In the genomic region with DNA sequence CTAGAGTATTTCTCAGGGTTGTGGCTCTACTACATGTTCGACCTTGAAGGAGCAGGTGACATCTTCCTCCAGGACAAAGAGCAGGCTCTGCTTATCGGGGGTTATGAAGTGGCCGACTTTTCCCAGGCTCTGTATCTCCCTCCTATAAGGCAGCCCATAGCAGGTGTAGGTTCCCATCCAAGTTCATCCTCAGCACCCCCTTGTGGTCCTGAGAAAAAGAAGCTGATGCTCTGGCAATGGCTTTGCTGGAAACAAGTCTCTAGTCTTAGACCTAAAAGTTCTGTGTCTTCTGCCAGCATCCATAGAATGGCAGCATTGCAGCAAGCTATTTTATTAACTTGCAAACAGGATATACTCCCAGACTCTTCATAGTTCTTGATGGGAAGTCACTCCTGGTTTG, we compare ENCODE assay signal across 14 cellular contexts.
DNase-seq lines count a peak whose midpoint lies in the region; ATAC-seq and TF ChIP-seq lines count a peak whose summit lies in the region.
"Had no signal": no experiment of that assay in that cellular context is flagged by ENCODE, and none has a peak within 500 bp of the region (broad histone marks: within the 10 kb centered on the region; RNA-seq: fewer than 3 reads in every experiment).

No MANE protein-coding gene starts in this region.

- no peaks in the 10 kb centered on the region for H3K36me3 ChIP-seq in PC-3 (ENCODE audit: low read depth, low read length)
- H3K36me3 ChIP-seq: thoracic aorta had no signal

- H2BK12ac ChIP-seq in H9 (ENCODE audit: insufficient read length, low read depth, low read length) = no peak overlapping the region

- no peak overlapping the region for H3K14ac ChIP-seq in H9 (ENCODE audit: insufficient read depth, low read length)

- H2AFZ ChIP-seq in H9 (ENCODE audit: low read length) = no peak overlapping the region
- no peak overlapping the region for H2AFZ ChIP-seq in PC-3 (ENCODE audit: low read length)

- no peaks in the 10 kb centered on the region for H3K79me1 ChIP-seq in H9 (ENCODE audit: insufficient read depth, low read depth, low read length, poor library complexity, severe bottlenecking)

- H3K27ac Mint-ChIP-seq in Calu3 (ENCODE audit: unreplicated experiment) (no peak overlapping the region), H9 (no peak overlapping the region)
- H3K27ac Mint-ChIP-seq: activated B cell treated with CpG ODN at 0.5 μM for 24 hours had no signal

- no peaks in the 10 kb centered on the region for H3K9me2 ChIP-seq in PC-3 (replicated peaks; ENCODE audit: low read length)

- H2BK120ac ChIP-seq in H9 (ENCODE audit: low read depth, low read length, poor library complexity, severe bottlenecking) = no peak overlapping the region

- H3K27me3 Mint-ChIP-seq in Calu3 (ENCODE audit: unreplicated experiment) = no peaks in the 10 kb centered on the region
- peaks cover 2% of the 10 kb centered on the region; the same call in 1 of the 2 replicates for H3K27me3 Mint-ChIP-seq in H9 (ENCODE audit: low read depth)
- H3K27me3 Mint-ChIP-seq: activated B cell treated with CpG ODN at 0.5 μM for 24 hours had no signal

- no peaks in the 10 kb centered on the region for H3K4me1 ChIP-seq in H9 (ENCODE audit: insufficient read depth, low read length)
- H3K4me1 ChIP-seq in PC-3 (ENCODE audit: insufficient read depth, low read length) = peaks cover 14% of the 10 kb centered on the region

- no peak overlapping the region for H2BK5ac ChIP-seq in H9 (ENCODE audit: insufficient read length, low read length)

- H3K79me2 ChIP-seq in H9 (ENCODE audit: insufficient read depth, low read length) (no peaks in the 10 kb centered on the region), PC-3 (ENCODE audit: low read length) (no peaks in the 10 kb centered on the region; the same call in 1 of the 2 replicates)

- no peak overlapping the region for H2BK15ac ChIP-seq in H9 (ENCODE audit: low read depth, low read length)

- CTCF ChIA-PET in Calu3 (lab: Charles Lee) (interaction anchor here (0.7 kb wide), 1 partner anchor 125 kb away, joined by 3 read pairs; no protein-coding TSS in a partner anchor), PC-3 (lab: Charles Lee) (interaction anchor here (0.7 kb wide), 1 partner anchor 281 kb away, joined by 3 read pairs; no protein-coding TSS in a partner anchor)

- no peak overlapping the region for H4K91ac ChIP-seq in H9 (ENCODE audit: insufficient read length, low read depth, low read length)

- POLR2A ChIA-PET in PC-3 (lab: Charles Lee; ENCODE audit: unreplicated experiment) = no interaction called here

- H4K20me1 ChIP-seq in H9 (ENCODE audit: control insufficient read depth, insufficient read depth, insufficient read length) = no peaks in the 10 kb centered on the region
- no peaks in the 10 kb centered on the region for H4K20me1 ChIP-seq in PC-3 (ENCODE audit: low read length)

- H3F3A ChIP-seq in PC-3 (ENCODE audit: low read length, unreplicated experiment) = no peaks in the 10 kb centered on the region

- no CpG with 5 or more reads among the region's 3 CpGs for WGBS in H9 (ENCODE audit: extremely low coverage, insufficient read length, low lambda C conversion rate)

- no peak overlapping the region for H3K27ac ChIP-seq in H9 (ENCODE audit: insufficient read length, low read depth, low read length)
- no peak overlapping the region for H3K27ac ChIP-seq in PC-3 (ENCODE audit: low read length)
- H3K27ac ChIP-seq: thoracic aorta had no signal

- BruUV-seq in Calu3 (replicated peaks; lab: Mats Ljungman, UMichigan) (no TSS peak), PC-3 (replicated peaks; lab: Mats Ljungman, UMichigan) (no TSS peak)

- no peak for ATAC-seq in PC-3
- ATAC-seq: HepG2 had no signal

- H3K4me3 ChIP-seq in PC-3 (ENCODE audit: low read length) = no peak overlapping the region
- H3K4me3 ChIP-seq: thoracic aorta had no signal

- peaks cover 6% of the 10 kb centered on the region for H3K4me1 Mint-ChIP-seq in Calu3 (ENCODE audit: low read depth, unreplicated experiment)
- peaks cover 11 to 21% of the 10 kb centered on the region in 2 experiments for H3K4me1 Mint-ChIP-seq in H9
- H3K4me1 Mint-ChIP-seq: activated B cell treated with CpG ODN at 0.5 μM for 24 hours had no signal

- H3K9me3 ChIP-seq in H9 (ENCODE audit: control insufficient read depth, low read depth, low read length) (no peaks in the 10 kb centered on the region), PC-3 (ENCODE audit: low read length) (no peaks in the 10 kb centered on the region)
- H3K9me3 ChIP-seq: thoracic aorta had no signal

- no peak overlapping the region for H2AK5ac ChIP-seq in H9 (ENCODE audit: insufficient read length, low read length)

- H3K9ac ChIP-seq in H9 (ENCODE audit: extremely low read depth, insufficient read length, low read length) (no peak overlapping the region), PC-3 (ENCODE audit: low read length) (no peak overlapping the region)

- peak; percentile 15 for DNase-seq in Calu3
- DNase-seq in H9 = peak; percentile 60
- DNase-seq in PC-3 = peak; percentile 47
- peak; percentile 7 for DNase-seq in iPS DF 19.7 (ENCODE audit: low read depth, low spot score)
- no peak for DNase-seq in activated effector memory CD4-positive, alpha-beta T cell treated with anti-CD3 and anti-CD28 coated beads, Interleukin-2, amount 50 U/mL, for 16 hours
- DNase-seq in stimulated activated CD8-positive, alpha-beta memory T cell treated with anti-CD3 and anti-CD28 coated beads, Interleukin-4, amount 100 ng/mL, for 48 hours = no peak
- no peak for DNase-seq in nucleus accumbens (lab: John Stamatoyannopoulos, UW)
- no peak for DNase-seq in NCI-H2081 (lab: John Stamatoyannopoulos, UW)
- DNase-seq: activated B cell treated with CpG ODN at 0.5 μM for 24 hours; central memory CD4-positive, alpha-beta T cell; glutamatergic neuron; NCI-H2029 treated with DMSO at 0.1 percent for 48 hours had no signal

- H3K56ac ChIP-seq in H9 (ENCODE audit: insufficient read length, low read depth, low read length) = no peak overlapping the region

- no peak overlapping the region for H3T11ph ChIP-seq in H9 (ENCODE audit: low read length)

- H3K27me3 ChIP-seq in H9 (ENCODE audit: insufficient read depth, low read length) (no peaks in the 10 kb centered on the region), PC-3 (ENCODE audit: low read length) (no peaks in the 10 kb centered on the region)

- no peak overlapping the region for H4K8ac ChIP-seq in H9 (replicated peaks; ENCODE audit: insufficient read length, low read depth, low read length)

- no peak overlapping the region for H2BK20ac ChIP-seq in H9 (ENCODE audit: low read depth, low read length, poor library complexity, severe bottlenecking)

- H3K36me3 Mint-ChIP-seq in Calu3 (ENCODE audit: insufficient read depth, unreplicated experiment) (no peaks in the 10 kb centered on the region), H9 (ENCODE audit: insufficient read depth in 1 of 3, low read depth in 3 of 3) (peaks cover 6 to 14% (median 12%) of the 10 kb centered on the region in 3 experiments)

- H3K4me2 ChIP-seq in H9 (ENCODE audit: insufficient read depth, insufficient read length, low read length) (no peak overlapping the region), PC-3 (ENCODE audit: low read length) (no peak overlapping the region)

- H3K4me3 Mint-ChIP-seq in Calu3 (ENCODE audit: low read depth, unreplicated experiment) (no peak overlapping the region), H9 (no peak overlapping the region)
- H3K4me3 Mint-ChIP-seq: activated B cell treated with CpG ODN at 0.5 μM for 24 hours had no signal

- H3K23ac ChIP-seq in H9 (ENCODE audit: insufficient read length, low read depth, low read length) = no peak overlapping the region

- no peak overlapping the region for H4K5ac ChIP-seq in H9 (ENCODE audit: insufficient read length, low read depth, low read length)

- TF ChIP-seq CTCF in Calu3 (IDR thresholded peaks at IDR 0.05; ENCODE audit: unreplicated experiment) = no peak
- peak; percentile 70 for TF ChIP-seq CTCF in H9 (conservative IDR thresholded peaks at IDR 0.05)
- peak; percentile 55 for TF ChIP-seq CTCF in PC-3 (conservative IDR thresholded peaks at IDR 0.05; ENCODE audit: low read depth, low read length)

- H3K4ac ChIP-seq in H9 (ENCODE audit: low read depth, low read length) = no peak overlapping the region

- H3K9me3 Mint-ChIP-seq in Calu3 (ENCODE audit: low read depth, unreplicated experiment) (no peaks in the 10 kb centered on the region), H9 (peaks cover 12 to 14% of the 10 kb centered on the region in 2 experiments)
- H3K9me3 Mint-ChIP-seq: activated B cell treated with CpG ODN at 0.5 μM for 24 hours had no signal

- no peak overlapping the region for H3K18ac ChIP-seq in H9 (ENCODE audit: insufficient read length, low read depth, low read length)

- no peaks in the 10 kb centered on the region for H3K23me2 ChIP-seq in H9 (ENCODE audit: insufficient read length, low read depth, low read length, poor library complexity, severe bottlenecking)

- intact Hi-C loops in Calu3 (cut with micrococcal nuclease; ENCODE audit: unreplicated experiment) (loop anchor here (10.0 kb wide), 1 partner anchor 235 kb away; no protein-coding TSS in a partner anchor), PC-3 (cut with micrococcal nuclease) (no loop called here)

Comparison
In these comparisons a context has a peak if more than half of its experiments do, and no peak if none do; other contexts are left out.
1. DNase-seq: peak in Calu3 (single experiment), H9 (single experiment), PC-3 (single experiment) and iPS DF 19.7 (single experiment); none in activated effector memory CD4-positive, alpha-beta T cell treated with anti-CD3 and anti-CD28 coated beads, Interleukin-2, amount 50 U/mL, for 16 hours (single experiment), stimulated activated CD8-positive, alpha-beta memory T cell treated with anti-CD3 and anti-CD28 coated beads, Interleukin-4, amount 100 ng/mL, for 48 hours (single experiment), nucleus accumbens (0 of 56) and NCI-H2081 (0 of 2).